In the genomic region with DNA sequence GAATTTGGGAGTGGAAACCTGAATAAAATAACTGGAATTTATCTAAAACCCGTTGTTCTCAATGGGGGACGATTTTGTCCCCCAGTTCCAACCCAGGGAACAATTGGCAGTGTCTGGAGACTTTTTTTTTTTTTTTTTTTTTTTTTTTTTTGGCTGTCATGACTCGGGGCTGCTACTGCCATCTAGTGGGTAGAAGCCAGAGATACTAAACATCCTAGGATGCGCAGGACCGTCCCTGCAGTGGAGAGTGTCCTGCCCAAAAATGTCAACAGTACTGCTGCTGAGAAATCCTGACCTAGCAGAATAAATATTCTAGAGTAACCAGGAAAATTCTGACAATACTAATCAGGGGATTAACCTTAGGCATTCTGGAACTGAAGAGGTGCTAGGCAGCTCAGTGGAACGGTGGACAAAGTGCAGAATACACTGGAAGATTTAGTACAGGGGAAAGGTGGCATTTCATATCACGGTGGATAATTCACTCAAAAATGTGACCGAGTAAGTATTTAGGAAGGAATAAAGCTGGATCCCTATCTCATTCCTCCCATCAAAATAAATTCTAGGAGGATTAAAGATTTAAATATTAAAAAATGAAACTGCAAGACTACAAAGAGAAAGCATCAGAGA, we compare ENCODE assay signal across 8 cellular contexts.
A peak's percentile ranks its signal among the peaks of the same experiment; 100 is the strongest.
DNase-seq lines count a peak whose midpoint lies in the region; ATAC-seq and TF ChIP-seq lines count a peak whose summit lies in the region.

No MANE protein-coding gene starts in this region.

- H4K20me1 ChIP-seq in smooth muscle cell (ENCODE audit: low read depth) = no peaks in the 10 kb centered on the region

- no peak overlapping the region for H2AFZ ChIP-seq in smooth muscle cell (ENCODE audit: low read depth)

- no peaks in the 10 kb centered on the region for H3K27me3 ChIP-seq in heart right ventricle
- H3K27me3 ChIP-seq in smooth muscle cell (ENCODE audit: low read depth) = no peaks in the 10 kb centered on the region

- no peak overlapping the region for H3K27ac Mint-ChIP-seq in activated naive CD8-positive, alpha-beta T cell treated with anti-CD3 and anti-CD28 coated beads, Interleukin-2, amount 10 ng/mL, durations not matched to agents 7 days and 5 days

- no peak overlapping the region for H3K4me3 Mint-ChIP-seq in activated naive CD8-positive, alpha-beta T cell treated with anti-CD3 and anti-CD28 coated beads, Interleukin-2, amount 10 ng/mL, durations not matched to agents 7 days and 5 days

- peaks cover 11% of the 10 kb centered on the region for H3K27me3 Mint-ChIP-seq in activated naive CD8-positive, alpha-beta T cell treated with anti-CD3 and anti-CD28 coated beads, Interleukin-2, amount 10 ng/mL, durations not matched to agents 7 days and 5 days

- no peak overlapping the region for H3K27ac ChIP-seq in heart right ventricle
- H3K27ac ChIP-seq in smooth muscle cell (ENCODE audit: low read depth) = no peak overlapping the region

- no peaks in the 10 kb centered on the region for H3F3A ChIP-seq in smooth muscle cell (ENCODE audit: low read depth)

- no peak overlapping the region for H3K4me3 ChIP-seq in heart right ventricle
- H3K4me3 ChIP-seq in smooth muscle cell = no peak overlapping the region

- H3K9ac ChIP-seq in smooth muscle cell (ENCODE audit: low read depth) = no peak overlapping the region

- TF ChIP-seq CTCF in heart right ventricle (IDR thresholded peaks at IDR 0.05) (peak; percentile 67 to 87 (median 75)), smooth muscle cell (IDR thresholded peaks at IDR 0.05; ENCODE audit: borderline replicate concordance, insufficient read depth, poor library complexity, severe bottlenecking) (peak; percentile 52)

- H3K9me3 ChIP-seq in heart right ventricle (no peaks in the 10 kb centered on the region), smooth muscle cell (replicated peaks; ENCODE audit: low read depth) (no peaks in the 10 kb centered on the region)

- H3K36me3 Mint-ChIP-seq in activated naive CD8-positive, alpha-beta T cell treated with anti-CD3 and anti-CD28 coated beads, Interleukin-2, amount 10 ng/mL, durations not matched to agents 7 days and 5 days = no peaks in the 10 kb centered on the region

- DNase-seq in COLO668 (lab: John Stamatoyannopoulos, UW; ENCODE audit: unreplicated experiment) (peak; percentile 41), HS-5 (ENCODE audit: low read depth) (peak; percentile 18), heart right ventricle (peak in 1 of 2 donors; percentile 55), smooth muscle cell (lab: John Stamatoyannopoulos, UW; ENCODE audit: unreplicated experiment) (no peak)
- peak; percentile 36 for DNase-seq in activated naive CD8-positive, alpha-beta T cell treated with anti-CD3 and anti-CD28 coated beads, Interleukin-2, amount 10 ng/mL, durations not matched to agents 7 days and 5 days

- H3K79me2 ChIP-seq in smooth muscle cell (ENCODE audit: low read depth) = no peaks in the 10 kb centered on the region

- H3K4me1 Mint-ChIP-seq in activated naive CD8-positive, alpha-beta T cell treated with anti-CD3 and anti-CD28 coated beads, Interleukin-2, amount 10 ng/mL, durations not matched to agents 7 days and 5 days = peaks cover 2% of the 10 kb centered on the region

- peaks cover 0 to 16% (median 0%) of the 10 kb centered on the region in 9 donors for H3K36me3 ChIP-seq in heart right ventricle
- no peaks in the 10 kb centered on the region for H3K36me3 ChIP-seq in smooth muscle cell (ENCODE audit: low read depth)

- H3K4me2 ChIP-seq in smooth muscle cell = no peak overlapping the region

- H3K9me3 Mint-ChIP-seq in activated naive CD8-positive, alpha-beta T cell treated with anti-CD3 and anti-CD28 coated beads, Interleukin-2, amount 10 ng/mL, durations not matched to agents 7 days and 5 days = no peaks in the 10 kb centered on the region

- WGBS in heart right ventricle, 2 donors = 20 to 21% methylated on average over 8 of the region's 8 CpGs
- 28% methylated on average over 8 of the region's 8 CpGs for WGBS in smooth muscle cell (ENCODE audit: low lambda C conversion rate)

- ATAC-seq in SK-N-SH treated with all-trans-retinoic acid at 6 μM for 48 hours = peak; percentile 92
- peak; percentile 42 for ATAC-seq in activated naive CD8-positive, alpha-beta T cell treated with anti-CD3 and anti-CD28 coated beads, Interleukin-2, amount 10 ng/mL, durations not matched to agents 7 days and 5 days (ENCODE audit: low read depth)
- ATAC-seq in heart right ventricle = peak in 7 of 8 donors; percentile 55 to 85 (median 78)
- ATAC-seq in GM21367 (IDR thresholded peaks at IDR 0.05; ENCODE audit: unreplicated experiment) = no peak
- no peak for ATAC-seq in GM21528 (IDR thresholded peaks at IDR 0.05; ENCODE audit: low FRiP score, unreplicated experiment)

- POLR2A ChIA-PET in activated naive CD8-positive, alpha-beta T cell treated with anti-CD3 and anti-CD28 coated beads, Interleukin-2, amount 10 ng/mL, durations not matched to agents 7 days and 5 days (lab: Charles Lee) = no interaction called here

- peaks cover 0 to 16% (median 5%) of the 10 kb centered on the region in 9 donors for H3K4me1 ChIP-seq in heart right ventricle
- no peaks in the 10 kb centered on the region for H3K4me1 ChIP-seq in smooth muscle cell (ENCODE audit: low read depth)

- intact Hi-C loops in heart right ventricle (cut with DNase I) = loop anchor here in 8 of 10 donors (1.0 to 5.0 kb wide), 4 partner anchors 109 to 124 kb away; partner anchors contain the start of gene SPECC1 (in 5 of the 8)

TF ChIP-seq in SK-N-SH treated with all-trans-retinoic acid at 6 μM for 48 hours, 23 proteins besides CTCF, POLR2A, EP300 and RAD21:
- TF ChIP-seq, protein P1, sequence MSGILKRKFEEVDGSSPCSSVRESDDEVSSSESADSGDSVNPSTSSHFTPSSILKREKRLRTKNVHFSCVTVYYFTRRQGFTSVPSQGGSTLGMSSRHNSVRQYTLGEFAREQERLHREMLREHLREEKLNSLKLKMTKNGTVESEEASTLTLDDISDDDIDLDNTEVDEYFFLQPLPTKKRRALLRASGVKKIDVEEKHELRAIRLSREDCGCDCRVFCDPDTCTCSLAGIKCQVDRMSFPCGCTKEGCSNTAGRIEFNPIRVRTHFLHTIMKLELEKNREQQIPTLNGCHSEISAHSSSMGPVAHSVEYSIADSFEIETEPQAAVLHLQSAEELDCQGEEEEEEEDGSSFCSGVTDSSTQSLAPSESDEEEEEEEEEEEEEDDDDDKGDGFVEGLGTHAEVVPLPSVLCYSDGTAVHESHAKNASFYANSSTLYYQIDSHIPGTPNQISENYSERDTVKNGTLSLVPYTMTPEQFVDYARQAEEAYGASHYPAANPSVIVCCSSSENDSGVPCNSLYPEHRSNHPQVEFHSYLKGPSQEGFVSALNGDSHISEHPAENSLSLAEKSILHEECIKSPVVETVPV (CRISPR knock-in tag; IDR thresholded peaks at IDR 0.05) = no peak
- TF ChIP-seq ZNF565 (CRISPR knock-in tag; conservative IDR thresholded peaks at IDR 0.05; ENCODE audit: low read depth) (no peak), POU6F1 (CRISPR knock-in tag; IDR thresholded peaks at IDR 0.05; ENCODE audit: borderline replicate concordance, low read depth) (no peak), CSDC2 (CRISPR knock-in tag; IDR thresholded peaks at IDR 0.05) (no peak)

Comparison
In these comparisons a context has a peak if more than half of its experiments do, and no peak if none do; other contexts are left out.
1. ATAC-seq: peak in SK-N-SH treated with all-trans-retinoic acid at 6 μM for 48 hours (single experiment), activated naive CD8-positive, alpha-beta T cell treated with anti-CD3 and anti-CD28 coated beads, Interleukin-2, amount 10 ng/mL, durations not matched to agents 7 days and 5 days (single experiment) and heart right ventricle (7 of 8); none in GM21367 (single experiment) and GM21528 (single experiment).